Comparison of ENCODE assay signal across 8 cellular contexts in the genomic region with DNA sequence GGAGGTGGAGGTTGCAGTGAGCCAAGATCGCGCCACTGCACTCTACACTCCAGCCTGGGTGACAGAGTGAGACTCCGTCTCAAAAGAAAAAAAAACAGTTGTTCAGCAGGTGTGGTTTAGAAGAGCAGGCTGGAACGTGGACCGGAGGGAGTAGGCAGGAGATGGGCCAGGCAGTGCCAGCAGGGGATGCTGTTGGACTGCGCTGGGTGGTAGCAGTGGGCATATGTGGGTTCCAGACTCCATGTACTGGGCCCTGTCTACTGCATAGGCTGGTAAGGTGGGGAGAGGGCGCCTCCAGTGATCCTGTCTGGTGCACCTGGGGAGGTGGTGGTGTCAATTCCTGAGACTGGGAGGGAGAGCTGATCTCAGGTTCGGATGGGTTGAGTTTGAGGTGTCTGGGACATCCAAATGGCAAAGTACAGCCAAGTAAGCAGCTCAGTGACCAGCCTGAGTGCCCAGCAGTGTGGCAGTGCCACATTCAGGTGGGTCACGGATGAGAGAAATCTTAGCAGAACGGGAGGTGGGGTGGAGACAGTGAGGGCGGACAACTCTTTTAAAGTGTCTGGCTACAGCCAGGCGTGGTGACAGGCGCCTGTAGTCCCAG. TPM values are rescaled to one million over a fixed set of nuclear protein-coding genes. Genes with fewer than 3 reads are reported as not detected.
DNase-seq lines count a peak whose midpoint lies in the region; ATAC-seq and TF ChIP-seq lines count a peak whose summit lies in the region.

No MANE protein-coding gene starts in this region.

- ATAC-seq in activated naive CD8-positive, alpha-beta T cell treated with anti-CD3 and anti-CD28 coated beads, Interleukin-2, amount 50 U/mL, for 24 hours, result peak; percentile 75
- ATAC-seq in GM18517 (IDR thresholded peaks at IDR 0.05; ENCODE audit: unreplicated experiment) (no peak), HG03378 (IDR thresholded peaks at IDR 0.05; ENCODE audit: unreplicated experiment) (no peak)

- H3K9me3 Mint-ChIP-seq in activated naive CD8-positive, alpha-beta T cell treated with anti-CD3 and anti-CD28 coated beads, Interleukin-2, amount 50 U/mL, for 24 hours, result no peaks in the 10 kb centered on the region

- no peaks in the 10 kb centered on the region for H3K79me2 ChIP-seq in SU-DHL-6 (ENCODE audit: insufficient read depth, low read length)

- H3K27me3 Mint-ChIP-seq in activated naive CD8-positive, alpha-beta T cell treated with anti-CD3 and anti-CD28 coated beads, Interleukin-2, amount 50 U/mL, for 24 hours, result no peaks in the 10 kb centered on the region

- peak overlapping the region; percentile 14 for H3K27ac Mint-ChIP-seq in activated naive CD8-positive, alpha-beta T cell treated with anti-CD3 and anti-CD28 coated beads, Interleukin-2, amount 50 U/mL, for 24 hours

- no peaks in the 10 kb centered on the region for H3K36me3 ChIP-seq in SU-DHL-6 (ENCODE audit: low read length)

- H3K4me1 Mint-ChIP-seq in activated naive CD8-positive, alpha-beta T cell treated with anti-CD3 and anti-CD28 coated beads, Interleukin-2, amount 50 U/mL, for 24 hours, result peaks cover 13% of the 10 kb centered on the region

- no peak overlapping the region for H3K9ac ChIP-seq in SU-DHL-6 (ENCODE audit: low read length)

- H3F3A ChIP-seq in SU-DHL-6 (ENCODE audit: insufficient read depth), result peaks cover 9% of the 10 kb centered on the region; the same call in 1 of the 2 replicates

- H3K9me2 ChIP-seq in SU-DHL-6 (replicated peaks; ENCODE audit: insufficient read depth, low read length), result no peaks in the 10 kb centered on the region

- H2AFZ ChIP-seq in SU-DHL-6 (ENCODE audit: low read depth, low read length, severe bottlenecking), result no peak overlapping the region

- peaks cover 28% of the 10 kb centered on the region for H3K36me3 Mint-ChIP-seq in activated naive CD8-positive, alpha-beta T cell treated with anti-CD3 and anti-CD28 coated beads, Interleukin-2, amount 50 U/mL, for 24 hours (ENCODE audit: low read depth)

- no peak overlapping the region; the same call in 1 of the 2 replicates for H3K27ac ChIP-seq in SU-DHL-6 (ENCODE audit: low read depth, low read length)

- no peaks in the 10 kb centered on the region for H3K27me3 ChIP-seq in SU-DHL-6 (ENCODE audit: low read length)

- DNase-seq in AG08395 (ENCODE audit: low spot score) (peak; percentile 65), H4 (ENCODE audit: low spot score) (peak; percentile 35), iPS-NIHi7 (ENCODE audit: extremely low spot score) (peak; percentile 70)
- DNase-seq in activated naive CD8-positive, alpha-beta T cell treated with anti-CD3 and anti-CD28 coated beads, Interleukin-2, amount 50 U/mL, for 24 hours, result peak; percentile 41
- peak in 2 of 3 experiments; percentile 36 to 40 for DNase-seq in stimulated activated CD4-positive, alpha-beta T cell treated with anti-CD3 and anti-CD28 coated beads, TNF-alpha, amount 100 ng/mL, for 4 hours (ENCODE audit: low read depth in 3 of 3)

- H3K4me3 ChIP-seq in SU-DHL-6 (ENCODE audit: insufficient read depth, low read length, poor library complexity, severe bottlenecking), result no peak overlapping the region

- H3K4me2 ChIP-seq in SU-DHL-6 (ENCODE audit: low read depth, low read length, poor library complexity, severe bottlenecking), result no peak overlapping the region

- H3K4me3 Mint-ChIP-seq in activated naive CD8-positive, alpha-beta T cell treated with anti-CD3 and anti-CD28 coated beads, Interleukin-2, amount 50 U/mL, for 24 hours, result no peak overlapping the region

- H4K20me1 ChIP-seq in SU-DHL-6 (ENCODE audit: low read depth, low read length), result no peaks in the 10 kb centered on the region

- no peaks in the 10 kb centered on the region for H3K9me3 ChIP-seq in SU-DHL-6 (ENCODE audit: insufficient read depth, low read length)

- peak; percentile 34 for TF ChIP-seq CTCF in SU-DHL-6 (IDR thresholded peaks at IDR 0.05; ENCODE audit: insufficient read depth, low read length, poor library complexity, severe bottlenecking)

RNA-seq across cellular contexts. Expression of gene SFXN4, which starts 25.9 kb away (rescaled TPM):
- total RNA-seq in H4 (2014; rRNA removed; shearing (Covaris generic)), result 22.9 and 83.4 TPM in 2 replicates

RNA-seq across cellular contexts. Expression of gene DENND10, which starts 35.7 kb away (rescaled TPM):
- total RNA-seq in H4 (2014; rRNA removed; shearing (Covaris generic)), result 59.5 and 62.2 TPM in 2 replicates

RNA-seq across cellular contexts. Expression of gene PRDX3, which starts 39.0 kb away (rescaled TPM):
- 315 and 406 TPM in 2 replicates for total RNA-seq in H4 (2014; rRNA removed; shearing (Covaris generic))

RNA-seq across cellular contexts. Expression of gene EIF3A, which starts 58.9 kb away (rescaled TPM):
- 41.0 and 57.4 TPM in 2 replicates for total RNA-seq in H4 (2014; rRNA removed; shearing (Covaris generic))
